ENCODE assay signal across 1 cellular context in the genomic region with DNA sequence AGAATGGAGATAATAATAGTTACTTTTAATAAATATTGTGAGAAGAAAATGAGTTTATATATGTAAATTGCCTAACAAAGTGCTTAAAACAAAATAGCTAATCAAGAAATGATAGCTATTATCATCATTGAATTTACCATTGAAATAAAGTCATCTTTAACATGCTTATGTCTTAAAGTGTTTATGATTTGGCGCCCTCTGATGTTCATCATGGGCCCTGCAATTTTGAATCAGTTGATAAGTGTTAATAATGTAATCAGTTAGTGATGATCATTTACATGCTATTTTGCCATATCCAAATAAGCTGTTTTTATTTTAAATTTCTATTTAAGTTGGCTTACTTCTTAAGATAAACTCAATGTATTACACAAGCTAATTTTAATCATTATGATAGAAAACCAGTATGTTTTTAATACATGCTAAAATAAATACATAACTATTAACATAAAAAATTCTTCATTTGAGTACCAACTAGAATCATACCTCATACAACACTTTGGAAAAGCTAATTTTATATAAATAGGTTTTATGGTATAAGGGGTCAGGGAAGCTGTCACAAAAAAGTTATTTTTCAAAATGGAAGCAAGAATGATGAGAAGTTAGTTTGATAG.
TF ChIP-seq lines count a peak whose summit lies in the region.

No MANE protein-coding gene starts in this region.

TF ChIP-seq in H1, 55 proteins besides CTCF, POLR2A, EP300 and RAD21:
- no peak for TF ChIP-seq ZNF274 (IDR thresholded peaks at IDR 0.05; ENCODE audit: borderline replicate concordance, extremely low read depth, low read length)
- no peak for TF ChIP-seq POU5F1 (IDR thresholded peaks at IDR 0.05; ENCODE audit: low read depth, low read length)
- TF ChIP-seq ATF3 (IDR thresholded peaks at IDR 0.05; ENCODE audit: insufficient read depth, low read depth, low read length) = no peak
- TF ChIP-seq GABPA (IDR thresholded peaks at IDR 0.05; ENCODE audit: borderline replicate concordance, insufficient read depth, low read length) = no peak
- TF ChIP-seq SP1 (IDR thresholded peaks at IDR 0.05; ENCODE audit: low read depth, low read length) = no peak
- TF ChIP-seq SIRT6 (IDR thresholded peaks at IDR 0.05; ENCODE audit: low read length) = no peak
- no peak for TF ChIP-seq SRF (IDR thresholded peaks at IDR 0.05; ENCODE audit: low read depth, low read length)
- no peak for TF ChIP-seq SIN3A (conservative IDR thresholded peaks at IDR 0.05 in 1 of 2, IDR thresholded peaks at IDR 0.05 in 1 of 2; ENCODE audit: low read depth in 1 of 2, low read length in 2 of 2)
- TF ChIP-seq TEAD4 (IDR thresholded peaks at IDR 0.05; ENCODE audit: low read depth, low read length) = no peak
- no peak for TF ChIP-seq TAF7 (optimal IDR thresholded peaks at IDR 0.05; ENCODE audit: borderline replicate concordance, low read depth, low read length)
- TF ChIP-seq CBX5 (IDR thresholded peaks at IDR 0.05; ENCODE audit: low read depth, low read length) = no peak
- TF ChIP-seq, protein P1, sequence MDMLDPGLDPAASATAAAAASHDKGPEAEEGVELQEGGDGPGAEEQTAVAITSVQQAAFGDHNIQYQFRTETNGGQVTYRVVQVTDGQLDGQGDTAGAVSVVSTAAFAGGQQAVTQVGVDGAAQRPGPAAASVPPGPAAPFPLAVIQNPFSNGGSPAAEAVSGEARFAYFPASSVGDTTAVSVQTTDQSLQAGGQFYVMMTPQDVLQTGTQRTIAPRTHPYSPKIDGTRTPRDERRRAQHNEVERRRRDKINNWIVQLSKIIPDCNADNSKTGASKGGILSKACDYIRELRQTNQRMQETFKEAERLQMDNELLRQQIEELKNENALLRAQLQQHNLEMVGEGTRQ (IDR thresholded peaks at IDR 0.05; ENCODE audit: low read length) = no peak
- TF ChIP-seq CBX8 (IDR thresholded peaks at IDR 0.05; ENCODE audit: borderline replicate concordance, low read depth, low read length) = no peak
- TF ChIP-seq, protein P2, sequence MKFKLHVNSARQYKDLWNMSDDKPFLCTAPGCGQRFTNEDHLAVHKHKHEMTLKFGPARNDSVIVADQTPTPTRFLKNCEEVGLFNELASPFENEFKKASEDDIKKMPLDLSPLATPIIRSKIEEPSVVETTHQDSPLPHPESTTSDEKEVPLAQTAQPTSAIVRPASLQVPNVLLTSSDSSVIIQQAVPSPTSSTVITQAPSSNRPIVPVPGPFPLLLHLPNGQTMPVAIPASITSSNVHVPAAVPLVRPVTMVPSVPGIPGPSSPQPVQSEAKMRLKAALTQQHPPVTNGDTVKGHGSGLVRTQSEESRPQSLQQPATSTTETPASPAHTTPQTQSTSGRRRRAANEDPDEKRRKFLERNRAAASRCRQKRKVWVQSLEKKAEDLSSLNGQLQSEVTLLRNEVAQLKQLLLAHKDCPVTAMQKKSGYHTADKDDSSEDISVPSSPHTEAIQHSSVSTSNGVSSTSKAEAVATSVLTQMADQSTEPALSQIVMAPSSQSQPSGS (IDR thresholded peaks at IDR 0.05; ENCODE audit: low read length) = no peak
- no peak for TF ChIP-seq KDM5A (IDR thresholded peaks at IDR 0.05; ENCODE audit: low read length)
- no peak for TF ChIP-seq BCL11A (IDR thresholded peaks at IDR 0.05; ENCODE audit: low read depth in 2 of 2, low read length in 2 of 2)
TF ChIP-seq in H1: peak in this region for 0.
